ENCODE assay signal across 15 cellular contexts in genomic region chr6:134093007-134093573, GRCh38. TPM values are rescaled to one million over a fixed set of nuclear protein-coding genes. Genes with fewer than 3 reads are reported as not detected.
A peak's percentile ranks its signal among the peaks of the same experiment; 100 is the strongest.
DNase-seq lines count a peak whose midpoint lies in the region; ATAC-seq, FAIRE-seq and TF ChIP-seq lines count a peak whose summit lies in the region.
"Had no signal": no experiment of that assay in that cellular context is flagged by ENCODE, and none has a peak within 500 bp of the region (broad histone marks: within the 10 kb centered on the region; RNA-seq: fewer than 3 reads in every experiment).

No MANE protein-coding gene starts in this region.

- peaks cover 8% of the 10 kb centered on the region; the same call in 1 of the 2 replicates for H3K4me1 ChIP-seq in OCI-LY3 (ENCODE audit: low read length)

- no peaks in the 10 kb centered on the region for H3K9me3 Mint-ChIP-seq in activated T-cell treated with anti-CD3 and anti-CD28 coated beads, Interleukin-2, amount 50 U/mL, for 4 hours

- H3K9me3 ChIP-seq in OCI-LY3 (ENCODE audit: insufficient read depth, low read length): no peaks in the 10 kb centered on the region

- no peak overlapping the region for H3K27ac ChIP-seq in OCI-LY3 (ENCODE audit: low read length)

- no peak overlapping the region for H3K4me3 ChIP-seq in OCI-LY3 (ENCODE audit: low read length)

- H3K4me2 ChIP-seq in OCI-LY3 (ENCODE audit: low read length): 0 out of 2 replicates have a peak overlapping the region, but pooled peaks have one; percentile 4

- no peaks in the 10 kb centered on the region for H3K36me3 ChIP-seq in OCI-LY3 (replicated peaks; ENCODE audit: low read depth, low read length)

- H3K4me1 Mint-ChIP-seq in activated T-cell treated with anti-CD3 and anti-CD28 coated beads, Interleukin-2, amount 50 U/mL, for 4 hours (ENCODE audit: low read depth): no peaks in the 10 kb centered on the region

- DNase-seq in SKM-1 treated with dmso at 0.1 percent for 144 hours (lab: John Stamatoyannopoulos, UW; ENCODE audit: unreplicated experiment) (peak; percentile 22), SKM-1 (lab: John Stamatoyannopoulos, UW; ENCODE audit: unreplicated experiment) (no peak), HTR-8/SVneo (ENCODE audit: insufficient read length, low spot score) (no peak), DMS153 (lab: John Stamatoyannopoulos, UW) (no peak), NCI-H526 treated with DMSO at 0.1 percent for 48 hours (lab: John Stamatoyannopoulos, UW) (no peak)
- DNase-seq in activated T-cell treated with anti-CD3 and anti-CD28 coated beads, Interleukin-2, amount 50 U/mL, for 4 hours: no peak
- DNase-seq: ACHN; activated CD8-positive, alpha-beta memory T cell treated with anti-CD3 and anti-CD28 coated beads, Interleukin-2, amount 50 U/mL, for 4 hours; left cardiac atrium; NCI-H524 treated with DMSO at 0.1 percent for 48 hours had no signal

- H3K36me3 Mint-ChIP-seq in activated T-cell treated with anti-CD3 and anti-CD28 coated beads, Interleukin-2, amount 50 U/mL, for 4 hours (ENCODE audit: insufficient read depth): no peaks in the 10 kb centered on the region

- H3K9ac ChIP-seq in OCI-LY3 (ENCODE audit: low read length): no peak overlapping the region

- no peaks in the 10 kb centered on the region for H4K20me1 ChIP-seq in OCI-LY3 (ENCODE audit: insufficient read depth, low read length)

- peaks cover 7% of the 10 kb centered on the region for H3K27me3 Mint-ChIP-seq in activated T-cell treated with anti-CD3 and anti-CD28 coated beads, Interleukin-2, amount 50 U/mL, for 4 hours (ENCODE audit: low read depth)

- TF ChIP-seq CTCF in OCI-LY3 (IDR thresholded peaks at IDR 0.05; ENCODE audit: low read depth, low read length): peak; percentile 37; the same call in 1 of the 2 replicates

- no peak overlapping the region for H3K4me3 Mint-ChIP-seq in activated T-cell treated with anti-CD3 and anti-CD28 coated beads, Interleukin-2, amount 50 U/mL, for 4 hours
- H3K4me3 Mint-ChIP-seq: neural crest cell had no signal

- no peaks in the 10 kb centered on the region for H3K79me2 ChIP-seq in OCI-LY3 (ENCODE audit: low read length)

- ATAC-seq in HG03342 (IDR thresholded peaks at IDR 0.05; ENCODE audit: unreplicated experiment): peak; percentile 61
- no peak for ATAC-seq in activated T-cell treated with anti-CD3 and anti-CD28 coated beads, Interleukin-2, amount 50 U/mL, for 4 hours
- ATAC-seq: left cardiac atrium had no signal

- H3K27me3 ChIP-seq in OCI-LY3 (ENCODE audit: low read depth, low read length): no peaks in the 10 kb centered on the region

- no peak overlapping the region for H2AFZ ChIP-seq in OCI-LY3 (ENCODE audit: low read depth, low read length)

- no peak for FAIRE-seq in HTR-8/SVneo (lab: Jason Lieb, UNC)
- FAIRE-seq: astrocyte had no signal

RNA-seq across cellular contexts. Expression of gene SLC2A12, which starts 40.7 kb away (rescaled TPM):
- total RNA-seq in activated T-cell treated with anti-CD3 and anti-CD28 coated beads, Interleukin-2, amount 50 U/mL, for 4 hours: not detected
- total RNA-seq: T-helper 2 cell treated with Interferon-gamma antibody and Interleukin-4, amounts not matched to agents 100 ng/mL and 5 ng/mL, for 36 hours had no signal
